In the genomic region with DNA sequence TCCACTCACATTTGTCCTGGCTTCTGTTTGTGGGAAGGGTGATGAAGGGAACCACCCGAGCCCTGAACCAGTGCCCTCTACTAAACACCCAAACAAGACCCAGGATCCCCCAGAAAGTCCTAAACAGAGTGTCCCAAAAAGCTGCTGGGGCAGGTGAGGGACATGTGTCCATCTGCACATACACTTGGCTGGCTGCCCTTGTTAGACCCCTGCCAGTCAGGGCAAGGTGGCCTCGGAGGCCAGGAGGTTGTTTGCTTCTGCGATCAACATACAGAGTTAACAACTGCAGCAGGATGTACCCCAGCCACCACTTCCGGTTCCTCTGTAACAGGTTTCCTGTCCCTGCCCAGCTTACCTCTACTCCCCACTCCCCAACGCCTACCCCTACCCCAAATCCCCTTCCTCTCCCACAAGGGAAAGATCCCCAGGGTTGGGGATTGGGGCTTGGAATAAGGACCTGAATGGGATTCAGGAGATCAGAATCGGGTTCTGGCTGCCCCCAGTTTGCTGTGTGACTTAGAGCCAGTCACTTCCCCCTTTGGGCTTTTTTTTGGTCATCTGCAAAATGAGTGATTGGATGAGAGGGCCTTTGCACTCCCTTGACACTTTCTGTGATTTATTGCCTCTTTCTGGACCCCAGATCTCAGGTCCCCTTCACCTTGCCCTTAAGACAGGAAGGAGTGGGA, we compare ENCODE assay signal across 1 cellular context.
TF ChIP-seq lines count a peak whose summit lies in the region.

No MANE protein-coding gene starts in this region.

TF ChIP-seq in endothelial cell of umbilical vein, 7 proteins besides CTCF, POLR2A, EP300 and RAD21:
- no peak for TF ChIP-seq MYC (IDR thresholded peaks at IDR 0.05; ENCODE audit: low read depth, low read length)
- TF ChIP-seq GATA2 (IDR thresholded peaks at IDR 0.05; ENCODE audit: insufficient read depth, insufficient read length, low read depth, low read length), result no peak
- no peak for TF ChIP-seq FOS (IDR thresholded peaks at IDR 0.05; ENCODE audit: borderline replicate concordance, insufficient read depth, low read length)
